ENCODE assay signal across 23 cellular contexts in the genomic region with DNA sequence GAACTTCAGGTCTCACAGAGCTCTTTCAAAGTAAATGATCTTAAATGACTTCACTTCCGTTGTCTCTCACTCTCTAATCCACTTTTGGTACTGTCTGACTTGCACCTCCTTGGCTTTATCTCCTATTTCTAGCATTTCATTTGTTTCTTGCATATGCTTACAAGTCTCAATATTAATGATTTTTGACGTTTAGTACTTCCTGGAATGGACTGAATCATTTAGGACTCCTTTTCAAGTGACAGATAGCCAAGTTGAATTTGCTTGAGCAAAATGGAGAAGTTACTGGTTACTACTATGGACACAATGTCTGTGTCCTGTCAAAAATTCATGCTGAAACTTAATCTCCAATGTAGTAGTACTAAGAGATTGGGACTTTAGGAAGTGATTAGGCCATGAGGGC. TPM values are rescaled to one million over a fixed set of nuclear protein-coding genes. Genes with fewer than 3 reads are reported as not detected.
"Had no signal": no experiment of that assay in that cellular context is flagged by ENCODE, and none has a peak within 500 bp of the region (broad histone marks: within the 10 kb centered on the region; RNA-seq: fewer than 3 reads in every experiment).

No MANE protein-coding gene starts in this region.

- H3K9ac ChIP-seq: neural progenitor cell, parathyroid adenoma had no signal

- H3K4me1 ChIP-seq: esophagus squamous epithelium, left ventricle myocardium inferior, lower lobe of right lung, neural progenitor cell, parathyroid adenoma, prostate gland, right lobe of liver, upper lobe of left lung, uterus had no signal

- H3K79me2 ChIP-seq: hepatocyte, parathyroid adenoma had no signal

- H3K4me2 ChIP-seq: hepatocyte, neural progenitor cell had no signal

- DNase-seq: effector memory CD8-positive, alpha-beta T cell; esophagus squamous epithelium; head of caudate nucleus; kidney; left cardiac atrium; left ventricle myocardium inferior; lower lobe of right lung; nucleus accumbens; right lobe of liver; stimulated activated CD4-positive, alpha-beta T cell treated with anti-CD3 and anti-CD28 coated beads, Interleukin-4, amount 100 ng/mL, for 1 hour; tibial artery; upper lobe of left lung; uterus had no signal

- H3K27ac ChIP-seq: esophagus squamous epithelium, hepatocyte, left ventricle myocardium inferior, lower lobe of right lung, neural progenitor cell, parathyroid adenoma, prostate gland, right lobe of liver, tibial artery, upper lobe of left lung, uterus had no signal

- H3K36me3 Mint-ChIP-seq: memory B cell; mesothelial cell of epicardium; natural killer cell treated with Interleukin-12 subunit alpha and Interleukin-12 subunit beta and Interleukin-15 and Interleukin-18, amount 100 ng/mL, for 72 hours; neural progenitor cell; stimulated activated memory B cell treated with anti-CD40 and anti-IgM and Interleukin-4, amounts not matched to agents 10 μg/mL and 1 μg/mL and 100 μg/mL, for 72 hours had no signal

- H3K27me3 ChIP-seq: right lobe of liver, tibial artery, upper lobe of left lung, uterus had no signal

- H3K36me3 ChIP-seq: esophagus squamous epithelium, left ventricle myocardium inferior, lower lobe of right lung, neural progenitor cell, prostate gland, right lobe of liver, tibial artery, upper lobe of left lung, uterus had no signal

- H3K27ac Mint-ChIP-seq: dendritic cell treated with granulocyte-macrophage colony-stimulating factor and Interleukin-4, amounts not matched to agents 40 ng/mL and 50 ng/mL, for 4 days; effector memory CD8-positive, alpha-beta T cell; memory B cell; mesothelial cell of epicardium; natural killer cell treated with Interleukin-12 subunit alpha and Interleukin-12 subunit beta and Interleukin-15 and Interleukin-18, amount 100 ng/mL, for 72 hours; neural progenitor cell; stimulated activated memory B cell treated with anti-CD40 and anti-IgM and Interleukin-4, amounts not matched to agents 10 μg/mL and 1 μg/mL and 100 μg/mL, for 72 hours; stimulated activated naive CD8-positive, alpha-beta T cell treated with anti-CD3 and anti-CD28 coated beads, Interleukin-15, Interleukin-2, amounts not matched to agents 100 ng/mL and 50 ng/mL, for 24 hours had no signal

- H3K9me3 Mint-ChIP-seq: dendritic cell treated with granulocyte-macrophage colony-stimulating factor and Interleukin-4, amounts not matched to agents 40 ng/mL and 50 ng/mL, for 4 days; effector memory CD8-positive, alpha-beta T cell; memory B cell; mesothelial cell of epicardium; natural killer cell treated with Interleukin-12 subunit alpha and Interleukin-12 subunit beta and Interleukin-15 and Interleukin-18, amount 100 ng/mL, for 72 hours; neural progenitor cell; stimulated activated memory B cell treated with anti-CD40 and anti-IgM and Interleukin-4, amounts not matched to agents 10 μg/mL and 1 μg/mL and 100 μg/mL, for 72 hours; stimulated activated naive CD8-positive, alpha-beta T cell treated with anti-CD3 and anti-CD28 coated beads, Interleukin-15, Interleukin-2, amounts not matched to agents 100 ng/mL and 50 ng/mL, for 24 hours had no signal

- H3K4me3 Mint-ChIP-seq: dendritic cell treated with granulocyte-macrophage colony-stimulating factor and Interleukin-4, amounts not matched to agents 40 ng/mL and 50 ng/mL, for 4 days; effector memory CD8-positive, alpha-beta T cell; memory B cell; mesothelial cell of epicardium; natural killer cell treated with Interleukin-12 subunit alpha and Interleukin-12 subunit beta and Interleukin-15 and Interleukin-18, amount 100 ng/mL, for 72 hours; neural progenitor cell; stimulated activated memory B cell treated with anti-CD40 and anti-IgM and Interleukin-4, amounts not matched to agents 10 μg/mL and 1 μg/mL and 100 μg/mL, for 72 hours; stimulated activated naive CD8-positive, alpha-beta T cell treated with anti-CD3 and anti-CD28 coated beads, Interleukin-15, Interleukin-2, amounts not matched to agents 100 ng/mL and 50 ng/mL, for 24 hours had no signal

- H3K4me3 ChIP-seq: esophagus squamous epithelium, hepatocyte, left ventricle myocardium inferior, lower lobe of right lung, neural progenitor cell, prostate gland, right lobe of liver, tibial artery, upper lobe of left lung, uterus had no signal

- ATAC-seq: effector memory CD8-positive, alpha-beta T cell; left cardiac atrium; lower lobe of right lung; natural killer cell treated with Interleukin-12 subunit alpha and Interleukin-12 subunit beta and Interleukin-15 and Interleukin-18, amount 100 ng/mL, for 72 hours; right lobe of liver; stimulated activated memory B cell treated with anti-CD40 and anti-IgM and Interleukin-4, amounts not matched to agents 10 μg/mL and 1 μg/mL and 100 μg/mL, for 72 hours had no signal

- H3K4me1 Mint-ChIP-seq: memory B cell had no signal

- H3K9me3 ChIP-seq: esophagus squamous epithelium, left ventricle myocardium inferior, lower lobe of right lung, prostate gland, right lobe of liver, tibial artery, upper lobe of left lung, uterus had no signal

- H2AFZ ChIP-seq: hepatocyte, neural progenitor cell, parathyroid adenoma had no signal

RNA-seq across cellular contexts. Expression of gene SGIP1, which starts 7.0 kb away (rescaled TPM):
- total RNA-seq: natural killer cell treated with Interleukin-12 subunit alpha and Interleukin-12 subunit beta and Interleukin-15 and Interleukin-18, amount 100 ng/mL, for 72 hours had no signal
